ENCODE assay signal across 10 cellular contexts in genomic region chr9:17906204-17906840, GRCh38.
DNase-seq lines count a peak whose midpoint lies in the region; ATAC-seq and TF ChIP-seq lines count a peak whose summit lies in the region.
"Had no signal": no experiment of that assay in that cellular context is flagged by ENCODE, and none has a peak within 500 bp of the region (broad histone marks: within the 10 kb centered on the region; RNA-seq: fewer than 3 reads in every experiment).

No MANE protein-coding gene starts in this region.

- H3K9me3 ChIP-seq in GM23248 (ENCODE audit: low read depth) (no peaks in the 10 kb centered on the region), iPS-20b (ENCODE audit: insufficient read depth, low read depth, low read length) (no peaks in the 10 kb centered on the region), sigmoid colon (no peaks in the 10 kb centered on the region)

- CTCF ChIA-PET in WTC11 (lab: Charles Lee) = interaction anchor here (0.7 to 2.3 kb wide), 12 partner anchors 10 to 1773 kb away, joined by 3 to 16 read pairs (median 3); no protein-coding TSS in a partner anchor

- H3K27ac Mint-ChIP-seq in WTC11 = no peak overlapping the region

- ATAC-seq in WTC11 = peak; percentile 58
- no peak for ATAC-seq in HG03469 (IDR thresholded peaks at IDR 0.05; ENCODE audit: unreplicated experiment)

- H3K9ac ChIP-seq in GM23248 (no peak overlapping the region), iPS-20b (ENCODE audit: low read depth, low read length) (no peak overlapping the region)

- H3K9me2 ChIP-seq in GM23248 (ENCODE audit: insufficient read depth) = no peaks in the 10 kb centered on the region

- H3K4me3 ChIP-seq in GM23248 = no peak overlapping the region
- H3K4me3 ChIP-seq in iPS-20b (ENCODE audit: low read length) = peak overlapping the region; percentile 77
- peak overlapping the region; percentile 26 to 42 (median 38) for H3K4me3 ChIP-seq in sigmoid colon

- peak; percentile 4 for DNase-seq in GM23248
- DNase-seq in WTC11 (ENCODE audit: low spot score) = peak; percentile 63
- peak; percentile 59 for DNase-seq in sigmoid colon
- no peak for DNase-seq in HT-29 (ENCODE audit: low spot score)
- no peak for DNase-seq in posterior vena cava (ENCODE audit: low spot score)
- no peak for DNase-seq in glomerular visceral epithelial cell (ENCODE audit: extremely low spot score)
- DNase-seq: cortex of kidney, GDM1 had no signal

- no peaks in the 10 kb centered on the region for H3K36me3 Mint-ChIP-seq in WTC11

- H3K27ac ChIP-seq in GM23248 (no peak overlapping the region), iPS-20b (ENCODE audit: low read length) (no peak overlapping the region), sigmoid colon (peak overlapping the region; percentile 39 to 93 (median 48))

- TF ChIP-seq EP300 in sigmoid colon (IDR thresholded peaks at IDR 0.05) = no peak

- no peaks in the 10 kb centered on the region for H3K36me3 ChIP-seq in GM23248 (ENCODE audit: low read depth)
- H3K36me3 ChIP-seq in iPS-20b (ENCODE audit: insufficient read depth, low read depth, low read length) = no peaks in the 10 kb centered on the region
- H3K36me3 ChIP-seq in sigmoid colon = no peaks in the 10 kb centered on the region

- in situ Hi-C loops in GM23248 (cut with MboI) = no loop called here

- peaks cover 70% of the 10 kb centered on the region for H3K27me3 Mint-ChIP-seq in WTC11 (ENCODE audit: low read depth)

- no peak overlapping the region for H3K4me2 ChIP-seq in GM23248 (ENCODE audit: unreplicated experiment)

- H3K27me3 ChIP-seq in GM23248 (replicated peaks; ENCODE audit: insufficient read depth) (peaks cover 40% of the 10 kb centered on the region), iPS-20b (ENCODE audit: insufficient read depth, low read length) (peaks cover 71% of the 10 kb centered on the region), sigmoid colon (peaks cover 0 to 39% (median 18%) of the 10 kb centered on the region in 3 donors)

- no peak overlapping the region for H2AFZ ChIP-seq in GM23248

- intact Hi-C loops in sigmoid colon (cut with DNase I) = no loop called here
- intact Hi-C loops in posterior vena cava (cut with DNase I) = no loop called here

- peaks cover 11% of the 10 kb centered on the region for H3K4me1 Mint-ChIP-seq in WTC11

- H3F3A ChIP-seq in GM23248 (ENCODE audit: insufficient read depth) = no peaks in the 10 kb centered on the region

- H4K20me1 ChIP-seq in GM23248 (ENCODE audit: insufficient read depth) = no peaks in the 10 kb centered on the region

- H3K9me3 Mint-ChIP-seq in WTC11 = no peaks in the 10 kb centered on the region

- H3K4me3 Mint-ChIP-seq in WTC11 = peak overlapping the region; percentile 79

- POLR2A ChIA-PET in WTC11 (lab: Charles Lee) = no interaction called here

- no peak for TF ChIP-seq POLR2A in sigmoid colon (IDR thresholded peaks at IDR 0.05)

- H3K4me1 ChIP-seq in GM23248 (ENCODE audit: insufficient read depth) (no peaks in the 10 kb centered on the region), iPS-20b (ENCODE audit: insufficient read depth, low read length) (no peaks in the 10 kb centered on the region), sigmoid colon (peaks cover 0 to 15% (median 12%) of the 10 kb centered on the region in 4 donors)

- 2 to 4% methylated on average over 35 to 44 of the region's 55 CpGs for WGBS in GM23248 (ENCODE audit: low coverage in 1 of 2, low lambda C conversion rate in 2 of 2, missing lambda C conversion rate in 2 of 2), 2 experiments
- 2 to 3% methylated on average over 55 of the region's 55 CpGs for WGBS in sigmoid colon, 2 donors

- no peaks in the 10 kb centered on the region for H3K79me2 ChIP-seq in GM23248 (ENCODE audit: insufficient read depth)

- TF ChIP-seq CTCF in WTC11 (IDR thresholded peaks at IDR 0.05) = no peak
- no peak for TF ChIP-seq CTCF in sigmoid colon (IDR thresholded peaks at IDR 0.05)

TF ChIP-seq in WTC11, 78 proteins besides CTCF, POLR2A, EP300 and RAD21:
- TF ChIP-seq IRF1 (CRISPR knock-in tag; IDR thresholded peaks at IDR 0.05) (no peak), FOXP1 (CRISPR knock-in tag; IDR thresholded peaks at IDR 0.05; ENCODE audit: borderline replicate concordance) (peak; percentile 54; the same call in 1 of the 2 replicates), SP1 (CRISPR knock-in tag; conservative IDR thresholded peaks at IDR 0.05) (0 out of 2 replicates have a peak, but pooled peaks have one; percentile 8)

Comparison
In these comparisons a context has a peak if more than half of its experiments do, and no peak if none do; other contexts are left out.
1. DNase-seq: peak in GM23248 (single experiment), WTC11 (single experiment) and sigmoid colon (single experiment); none in HT-29 (single experiment), posterior vena cava (single experiment) and glomerular visceral epithelial cell (single experiment).
2. H3K27ac ChIP-seq: peak in sigmoid colon (4 of 4); none in GM23248 (single experiment) and iPS-20b (single experiment).